9 cellular contexts compared by ENCODE assay signal in genomic region chr9:37148181-37148580, GRCh38.
"Had no signal": no experiment of that assay in that cellular context is flagged by ENCODE, and none has a peak within 500 bp of the region (broad histone marks: within the 10 kb centered on the region; RNA-seq: fewer than 3 reads in every experiment).

No MANE protein-coding gene starts in this region.

- H3K9me3 Mint-ChIP-seq: T-cell had no signal

- ATAC-seq: heart left ventricle, T-cell had no signal

- H3K27me3 Mint-ChIP-seq: T-cell had no signal

- DNase-seq: activated CD4-positive, alpha-beta T cell treated with anti-CD3 and anti-CD28 coated beads, Interleukin-2, amount 50 U/mL, for 4 hours; activated CD4-positive, CD25-positive, alpha-beta regulatory T cell treated with anti-CD3 and anti-CD28 coated beads, Interleukin-2, amount 50 U/mL, for 72 hours; activated gamma-delta T cell treated with Interleukin-2 at 50 U/mL for 16 hours; activated T-cell treated with anti-CD3 and anti-CD28 coated beads, Interleukin-2, amount 50 U/mL, for 1 hour; heart left ventricle; kidney glomerular epithelial cell; posterior cingulate gyrus; T-cell; thyroid gland had no signal
